10 cellular contexts compared by ENCODE assay signal in the genomic region with DNA sequence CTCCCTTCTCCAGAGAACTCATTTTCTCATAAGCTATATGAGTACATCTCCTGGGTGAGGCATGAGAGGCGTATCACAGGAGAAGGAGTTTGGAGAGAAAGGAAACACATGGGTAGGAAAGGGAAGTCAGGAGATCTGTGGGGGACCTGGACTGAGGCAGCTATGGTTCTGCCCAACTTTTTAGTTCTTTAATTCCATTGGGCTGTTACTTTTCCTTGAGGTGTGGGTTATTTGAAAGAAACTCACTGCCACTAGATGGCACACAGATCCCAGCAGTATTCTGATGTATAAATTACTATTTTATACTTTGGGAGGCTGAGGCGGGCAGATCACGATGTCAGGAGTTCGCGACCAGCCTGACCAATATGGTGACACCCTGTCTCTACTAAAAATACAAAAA.
DNase-seq lines count a peak whose midpoint lies in the region; ATAC-seq and TF ChIP-seq lines count a peak whose summit lies in the region.
"Had no signal": no experiment of that assay in that cellular context is flagged by ENCODE, and none has a peak within 500 bp of the region (broad histone marks: within the 10 kb centered on the region; RNA-seq: fewer than 3 reads in every experiment).

No MANE protein-coding gene starts in this region.

- ATAC-seq in GM21447 (IDR thresholded peaks at IDR 0.05; ENCODE audit: unreplicated experiment): no peak
- ATAC-seq in GM21825 (IDR thresholded peaks at IDR 0.05; ENCODE audit: unreplicated experiment): no peak
- no peak for ATAC-seq in GM19395 (IDR thresholded peaks at IDR 0.05; ENCODE audit: unreplicated experiment)
- no peak for ATAC-seq in HG03159 (IDR thresholded peaks at IDR 0.05; ENCODE audit: unreplicated experiment)

- H3K27ac ChIP-seq in C4-2B: no peak overlapping the region

- peak; percentile 48 for DNase-seq in HT1080 (ENCODE audit: low read depth)
- peak; percentile 53 for DNase-seq in amniotic epithelial cell (ENCODE audit: low read depth)
- peak; percentile 46 for DNase-seq in left kidney (ENCODE audit: low read depth, low spot score)
- DNase-seq: activated B cell treated with CpG ODN at 0.5 μM for 24 hours, glutamatergic neuron had no signal

- TF ChIP-seq CTCF in C4-2B (conservative IDR thresholded peaks at IDR 0.05): peak; percentile 53
